ENCODE assay signal across 8 cellular contexts in genomic region chr20:50588034-50588736, GRCh38.
A peak's percentile ranks its signal among the peaks of the same experiment; 100 is the strongest.
DNase-seq lines count a peak whose midpoint lies in the region; ATAC-seq, FAIRE-seq and TF ChIP-seq lines count a peak whose summit lies in the region.

No MANE protein-coding gene starts in this region.

- TF ChIP-seq CTCF in CD8-positive, alpha-beta T cell (IDR thresholded peaks at IDR 0.05): peak; percentile 96
- TF ChIP-seq CTCF in HL-60 (IDR thresholded peaks at IDR 0.05; ENCODE audit: insufficient read depth, low read length): peak; percentile 98
- peak; percentile 99 for TF ChIP-seq CTCF in RWPE1 (conservative IDR thresholded peaks at IDR 0.05; ENCODE audit: low read depth)
- TF ChIP-seq CTCF in pancreas (IDR thresholded peaks at IDR 0.05): peak; percentile 66 to 77 (median 72)
- TF ChIP-seq CTCF in type B pancreatic cell (conservative IDR thresholded peaks at IDR 0.05): peak; percentile 86

- H3K36me3 Mint-ChIP-seq in CD8-positive, alpha-beta T cell: peaks cover 49% of the 10 kb centered on the region
- peaks cover 10% of the 10 kb centered on the region for H3K36me3 Mint-ChIP-seq in type B pancreatic cell

- H3K9me3 Mint-ChIP-seq in CD8-positive, alpha-beta T cell: no peaks in the 10 kb centered on the region
- no peaks in the 10 kb centered on the region for H3K9me3 Mint-ChIP-seq in type B pancreatic cell

- no peaks in the 10 kb centered on the region for H3K27me3 ChIP-seq in CD8-positive, alpha-beta T cell (ENCODE audit: insufficient read depth, low read length)
- H3K27me3 ChIP-seq in HL-60 (ENCODE audit: insufficient read depth, poor library complexity, severe bottlenecking): no peaks in the 10 kb centered on the region
- H3K27me3 ChIP-seq in pancreas: no peaks in the 10 kb centered on the region

- H3K27ac Mint-ChIP-seq in CD8-positive, alpha-beta T cell: no peak overlapping the region
- H3K27ac Mint-ChIP-seq in type B pancreatic cell: peak overlapping the region; percentile 17

- CTCF ChIA-PET in CD8-positive, alpha-beta T cell (lab: Charles Lee): interaction anchor here (0.6 to 3.3 kb wide), 31 partner anchors 8 to 472 kb away, joined by 3 to 11 read pairs (median 4); no protein-coding TSS in a partner anchor
- CTCF ChIA-PET in RWPE1 (lab: Yijun Ruan, JAX): interaction anchor here (0.5 to 2.1 kb wide), 30 partner anchors 9 to 467 kb away, joined by 3 to 10 read pairs (median 4); no protein-coding TSS in a partner anchor

- H3K4me3 ChIP-seq in CD8-positive, alpha-beta T cell (ENCODE audit: low read depth, low read length): no peak overlapping the region
- H3K4me3 ChIP-seq in HL-60 (replicated peaks; ENCODE audit: insufficient read depth, low read length): no peak overlapping the region
- H3K4me3 ChIP-seq in pancreas: no peak overlapping the region

- no peaks in the 10 kb centered on the region for H3K4me1 ChIP-seq in CD8-positive, alpha-beta T cell (ENCODE audit: insufficient read depth, low read length)
- peaks cover 0 to 5% (median 0%) of the 10 kb centered on the region in 3 donors for H3K4me1 ChIP-seq in pancreas

- no peaks in the 10 kb centered on the region for H3K9me3 ChIP-seq in CD8-positive, alpha-beta T cell (ENCODE audit: low read length)
- H3K9me3 ChIP-seq in pancreas: no peaks in the 10 kb centered on the region

- peak; percentile 74 for ATAC-seq in CD8-positive, alpha-beta T cell
- peak; percentile 48 to 86 (median 60) for ATAC-seq in pancreas
- no peak for ATAC-seq in HG03354 (IDR thresholded peaks at IDR 0.05; ENCODE audit: poor library complexity, severe bottlenecking, unreplicated experiment)

- H3K36me3 ChIP-seq in CD8-positive, alpha-beta T cell (ENCODE audit: insufficient read depth, low read length): peaks cover 26% of the 10 kb centered on the region
- H3K36me3 ChIP-seq in pancreas: no peaks in the 10 kb centered on the region

- FAIRE-seq in pancreas (lab: Jason Lieb, UNC): no peak

- 69 to 71% methylated on average over 12 of the region's 12 CpGs for WGBS in pancreas, 2 donors

- peak; percentile 45 to 81 (median 71) for DNase-seq in CD8-positive, alpha-beta T cell
- peak; percentile 47 to 67 for DNase-seq in HL-60 (ENCODE audit: low read depth in 1 of 2, low spot score in 1 of 2)
- DNase-seq in RWPE1 (ENCODE audit: low spot score): peak; percentile 92
- peak; percentile 55 to 62 for DNase-seq in activated T-helper 1 cell treated with anti-CD3 and anti-CD28 coated beads, Interleukin-2, amount 50 U/mL, for 16 hours (ENCODE audit: low read depth in 1 of 2, low spot score in 1 of 2)
- DNase-seq in fibroblast of peridontal ligament (ENCODE audit: extremely low read depth): peak; percentile 51
- DNase-seq in pancreas: peak in 5 of 6 donors; percentile 38 to 92 (median 66)
- DNase-seq in type B pancreatic cell (ENCODE audit: extremely low spot score, unreplicated experiment): no peak

- H3K4me1 Mint-ChIP-seq in CD8-positive, alpha-beta T cell (ENCODE audit: low read depth): no peaks in the 10 kb centered on the region
- H3K4me1 Mint-ChIP-seq in type B pancreatic cell (ENCODE audit: unreplicated experiment): no peaks in the 10 kb centered on the region

- H3K27me3 Mint-ChIP-seq in CD8-positive, alpha-beta T cell (ENCODE audit: low read depth): no peaks in the 10 kb centered on the region
- no peaks in the 10 kb centered on the region for H3K27me3 Mint-ChIP-seq in type B pancreatic cell

- H3K27ac ChIP-seq in CD8-positive, alpha-beta T cell (ENCODE audit: low read depth, low read length): no peak overlapping the region
- H3K27ac ChIP-seq in HL-60 (replicated peaks): no peak overlapping the region
- H3K27ac ChIP-seq in RWPE1: peak overlapping the region; percentile 97
- H3K27ac ChIP-seq in pancreas: no peak overlapping the region

- POLR2A ChIA-PET in CD8-positive, alpha-beta T cell (lab: Charles Lee): no interaction called here
- POLR2A ChIA-PET in RWPE1 (lab: Yijun Ruan, JAX; ENCODE audit: low non-redundant PET): no interaction called here

- no peak overlapping the region for H3K4me3 Mint-ChIP-seq in CD8-positive, alpha-beta T cell
- no peak overlapping the region for H3K4me3 Mint-ChIP-seq in type B pancreatic cell

- intact Hi-C loops in CD8-positive, alpha-beta T cell (cut with DNase I, micrococcal nuclease): loop anchor here (1.0 to 10.0 kb wide), 2 partner anchors 147 to 161 kb away; partner anchors contain the start of gene PARD6B (in 1 of the 2)
- intact Hi-C loops in pancreas (cut with DNase I): loop anchor here in 1 of 3 donors (5.0 kb wide), 1 partner anchor 401 kb away; no protein-coding TSS in a partner anchor
